Comparison of ENCODE assay signal across 8 cellular contexts in the genomic region with DNA sequence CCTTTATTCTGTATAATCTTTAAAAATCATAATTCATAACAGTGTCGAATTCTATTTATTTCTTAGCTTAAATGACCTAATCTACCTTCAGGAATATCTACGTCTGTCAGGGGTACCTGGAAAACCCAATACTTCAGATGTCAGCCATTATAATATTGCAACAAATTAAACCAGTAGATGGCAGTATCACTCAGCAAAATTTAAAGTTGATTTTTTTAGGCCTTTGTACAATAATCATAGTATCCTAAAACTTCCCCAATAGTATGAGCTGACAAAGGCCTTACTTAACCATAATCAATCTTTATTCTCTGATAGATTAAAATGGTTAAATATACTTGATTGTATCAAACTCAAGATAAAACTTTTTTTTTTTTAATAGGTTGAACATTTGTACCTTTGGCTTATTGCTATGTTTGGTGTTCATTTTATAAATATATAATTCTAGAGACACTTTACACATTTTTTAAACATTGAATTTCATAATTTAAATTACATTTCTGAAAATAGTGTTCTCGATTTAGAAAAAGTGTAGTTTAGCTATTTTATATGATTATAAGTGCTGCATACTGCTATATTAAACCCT.
DNase-seq lines count a peak whose midpoint lies in the region; ATAC-seq and FAIRE-seq lines count a peak whose summit lies in the region.

No MANE protein-coding gene starts in this region.

- DNase-seq in NCI-H1092 treated with DMSO at 0.1 percent for 48 hours (lab: John Stamatoyannopoulos, UW) = peak; percentile 71
- DNase-seq in NCI-H1092 (lab: John Stamatoyannopoulos, UW) = no peak
- peak; percentile 8 for DNase-seq in RCC 7860 (ENCODE audit: low spot score)
- DNase-seq in frontal cortex (ENCODE audit: low spot score in 2 of 2) = peak in 1 of 2 donors; percentile 8
- no peak for DNase-seq in cerebellar nuclear complex (lab: John Stamatoyannopoulos, UW)
- no peak for DNase-seq in COLO668 (lab: John Stamatoyannopoulos, UW; ENCODE audit: unreplicated experiment)
- DNase-seq in posterior vena cava (ENCODE audit: low spot score) = no peak

- peak; percentile 71 for ATAC-seq in HG03342 (IDR thresholded peaks at IDR 0.05; ENCODE audit: unreplicated experiment)

- peak; percentile 58 for FAIRE-seq in RCC 7860 (lab: Jason Lieb, UNC)
- FAIRE-seq in frontal cortex (lab: Jason Lieb, UNC) = peak; percentile 92

- intact Hi-C loops in posterior vena cava (cut with DNase I) = no loop called here

Comparison
In these comparisons a context has a peak if more than half of its experiments do, and no peak if none do; other contexts are left out.
1. DNase-seq: peak in NCI-H1092 treated with DMSO at 0.1 percent for 48 hours (single experiment) and RCC 7860 (single experiment); none in NCI-H1092 (single experiment), cerebellar nuclear complex (0 of 2), COLO668 (single experiment) and posterior vena cava (single experiment).